In the genomic region with DNA sequence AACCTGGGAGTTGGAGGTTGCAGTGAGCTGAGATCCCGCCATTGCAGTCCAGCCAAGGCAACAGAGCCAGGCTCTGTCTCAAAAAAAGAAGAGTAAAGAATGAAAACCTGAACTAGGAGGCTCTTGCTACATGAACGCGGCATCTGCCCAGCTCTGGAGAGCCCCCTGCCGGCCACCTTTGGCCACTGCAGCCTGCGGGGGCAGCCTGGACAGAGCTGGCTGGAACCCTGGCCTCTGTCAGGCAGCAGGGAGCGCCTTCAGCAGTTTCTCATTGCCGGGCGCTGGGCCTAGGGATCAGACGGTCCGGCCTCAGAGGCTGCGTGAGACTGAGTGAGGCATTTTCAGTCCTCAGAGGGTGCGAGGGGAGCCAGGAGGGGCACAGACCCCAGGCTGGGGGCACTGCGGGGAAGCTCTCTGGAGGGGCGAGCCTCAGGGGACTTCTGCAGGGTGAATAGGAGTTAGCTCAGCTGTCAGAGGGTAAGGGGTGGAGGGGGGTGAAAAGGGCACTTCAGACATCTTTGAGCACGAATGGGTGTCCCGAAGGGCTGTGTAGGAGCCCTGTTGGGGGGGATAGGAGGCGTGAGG, we compare ENCODE assay signal across 8 cellular contexts. TPM values are rescaled to one million over a fixed set of nuclear protein-coding genes. Genes with fewer than 3 reads are reported as not detected.
DNase-seq lines count a peak whose midpoint lies in the region; ATAC-seq and TF ChIP-seq lines count a peak whose summit lies in the region.

No MANE protein-coding gene starts in this region.

- H2AK5ac ChIP-seq in mesenchymal stem cell (ENCODE audit: low read length, severe bottlenecking): peak overlapping the region; percentile 31

- peak overlapping the region; percentile 36 for H3K4me3 Mint-ChIP-seq in endodermal cell

- H3K27me3 ChIP-seq in endodermal cell (ENCODE audit: control insufficient read depth, insufficient read depth, low read length, poor library complexity, severe bottlenecking) (no peaks in the 10 kb centered on the region), mesenchymal stem cell (ENCODE audit: control insufficient read depth in 1 of 2, insufficient read depth in 1 of 2, low read length in 2 of 2) (peaks cover 2 to 74% of the 10 kb centered on the region in 2 experiments)

- DNase-seq in ELF-1 (ENCODE audit: low read depth, low spot score): peak; percentile 97
- peak; percentile 18 for DNase-seq in NCI-H82 treated with DMSO at 0.1 percent for 48 hours (lab: John Stamatoyannopoulos, UW; ENCODE audit: unreplicated experiment)
- DNase-seq in activated CD8-positive, alpha-beta memory T cell treated with anti-CD3 and anti-CD28 coated beads for 24 hours: peak; percentile 92
- DNase-seq in endodermal cell: peak; percentile 99
- DNase-seq in mesenchymal stem cell: peak; percentile 64
- peak; percentile 47 to 48 for DNase-seq in stimulated activated CD8-positive, alpha-beta memory T cell treated with anti-CD3 and anti-CD28 coated beads, Interleukin-2, amount 100 ng/mL, for 1 hour (ENCODE audit: low read depth in 2 of 2)

- H4K91ac ChIP-seq in mesenchymal stem cell (ENCODE audit: low read length): no peak overlapping the region

- no peak overlapping the region for H3K27ac ChIP-seq in endodermal cell (ENCODE audit: low read depth, low read length)
- no peak overlapping the region for H3K27ac ChIP-seq in mesenchymal stem cell (ENCODE audit: low read length, poor library complexity, severe bottlenecking)

- peaks cover 18% of the 10 kb centered on the region for H3K4me1 Mint-ChIP-seq in endodermal cell

- no peak overlapping the region for H3K4ac ChIP-seq in mesenchymal stem cell (ENCODE audit: low read depth in 1 of 2, low read length in 2 of 2)

- peak overlapping the region; percentile 67 for H3K4me3 ChIP-seq in endodermal cell (ENCODE audit: low read length)
- H3K4me3 ChIP-seq in mesenchymal stem cell (ENCODE audit: insufficient read depth in 1 of 2, low read depth in 1 of 2, low read length in 2 of 2): no peak overlapping the region

- no peak overlapping the region for H2AFZ ChIP-seq in mesenchymal stem cell (ENCODE audit: low read depth, low read length)

- H3K9me3 ChIP-seq in endodermal cell (ENCODE audit: control insufficient read depth, low read length) (no peaks in the 10 kb centered on the region), mesenchymal stem cell (ENCODE audit: control insufficient read depth, low read length) (no peaks in the 10 kb centered on the region)

- no peaks in the 10 kb centered on the region for H3K4me1 ChIP-seq in endodermal cell (ENCODE audit: control insufficient read depth, insufficient read depth, low read length)
- H3K4me1 ChIP-seq in mesenchymal stem cell (ENCODE audit: control insufficient read depth, insufficient read depth, low read depth, low read length): peaks cover 62% of the 10 kb centered on the region

- ATAC-seq in HG02938 (IDR thresholded peaks at IDR 0.05; ENCODE audit: unreplicated experiment) (peak; percentile 48), GM21529 (IDR thresholded peaks at IDR 0.05; ENCODE audit: unreplicated experiment) (no peak)

- H3K9me3 Mint-ChIP-seq in endodermal cell: no peaks in the 10 kb centered on the region

- H3K27me3 Mint-ChIP-seq in endodermal cell (ENCODE audit: insufficient read depth): peaks cover 36% of the 10 kb centered on the region

- H3K36me3 ChIP-seq in endodermal cell (ENCODE audit: control insufficient read depth, insufficient read depth, low read length) (no peaks in the 10 kb centered on the region), mesenchymal stem cell (ENCODE audit: control insufficient read depth in 1 of 2, insufficient read depth in 2 of 2, low read depth in 1 of 2, low read length in 2 of 2) (no peaks in the 10 kb centered on the region)

- H3K4me2 ChIP-seq in mesenchymal stem cell (ENCODE audit: low read length, poor library complexity, severe bottlenecking): no peak overlapping the region

- H3K14ac ChIP-seq in mesenchymal stem cell (ENCODE audit: low read length in 2 of 2): no peak overlapping the region

- no peak overlapping the region for H3K23ac ChIP-seq in mesenchymal stem cell (ENCODE audit: low read length in 2 of 2)

- H2BK12ac ChIP-seq in mesenchymal stem cell (ENCODE audit: low read length in 2 of 2): no peak overlapping the region

- peak overlapping the region; percentile 12 for H4K8ac ChIP-seq in mesenchymal stem cell (ENCODE audit: low read length)

- H3K79me1 ChIP-seq in mesenchymal stem cell (replicated peaks; ENCODE audit: low read length, poor library complexity, severe bottlenecking): no peaks in the 10 kb centered on the region

- H3K9ac ChIP-seq in endodermal cell (ENCODE audit: extremely low read depth, low read length, poor library complexity, severe bottlenecking) (peak overlapping the region; percentile 47), mesenchymal stem cell (ENCODE audit: low read length) (no peak overlapping the region)

- peak; percentile 100 for TF ChIP-seq CTCF in endodermal cell (conservative IDR thresholded peaks at IDR 0.05)

- no peak overlapping the region for H2BK120ac ChIP-seq in mesenchymal stem cell (ENCODE audit: low read depth, low read length)

- peak overlapping the region; percentile 61 for H2BK5ac ChIP-seq in mesenchymal stem cell (ENCODE audit: low read depth, low read length, poor library complexity, severe bottlenecking)

- no peaks in the 10 kb centered on the region for H3K36me3 Mint-ChIP-seq in endodermal cell (ENCODE audit: low read depth)

- H2BK15ac ChIP-seq in mesenchymal stem cell (ENCODE audit: low read depth, poor library complexity, severe bottlenecking): peak overlapping the region; percentile 73

- 2 to 4% methylated on average over 13 to 17 of the region's 17 CpGs for WGBS in endodermal cell (ENCODE audit: insufficient coverage in 1 of 2, insufficient read length in 1 of 2), 2 experiments
- 6% methylated on average over 17 of the region's 17 CpGs for WGBS in mesenchymal stem cell

- H3K27ac Mint-ChIP-seq in endodermal cell: peak overlapping the region; percentile 49

- H3K18ac ChIP-seq in mesenchymal stem cell (ENCODE audit: low read depth in 1 of 2, low read length in 2 of 2): no peak overlapping the region

RNA-seq across cellular contexts. Expression of a gene that starts 17.5 kb away (rescaled TPM):
- 1 to 10 TPM in 1 of 2 donors, under 1 TPM in 1; 0.38 to 1.3 TPM for total RNA-seq in endodermal cell
- 0.46 TPM for polyA plus RNA-seq in endodermal cell (2013, experiment 1 of 2)
- polyA plus RNA-seq in endodermal cell (2013, experiment 2 of 2): 1.0 TPM
- not detected for polyA plus RNA-seq in mesenchymal stem cell (2013, experiment 1 of 2)
- polyA plus RNA-seq in mesenchymal stem cell (2013, experiment 2 of 2): not detected

RNA-seq across cellular contexts. Expression of a gene that starts 38.9 kb away (rescaled TPM):
- under 1 TPM in 1 of 2 donors, not detected in 1; 0.46 TPM for total RNA-seq in endodermal cell
- 0.93 TPM for polyA plus RNA-seq in endodermal cell (2013, experiment 1 of 2)
- polyA plus RNA-seq in endodermal cell (2013, experiment 2 of 2): 0.50 TPM
- 0.10 TPM for polyA plus RNA-seq in mesenchymal stem cell (2013, experiment 1 of 2)
- polyA plus RNA-seq in mesenchymal stem cell (2013, experiment 2 of 2): 0.01 TPM

RNA-seq across cellular contexts. Expression of a gene that starts 51.6 kb away (rescaled TPM):
- total RNA-seq in endodermal cell: 100 to 1,000 TPM; 111 to 129 TPM
- 89.0 TPM for polyA plus RNA-seq in endodermal cell (2013, experiment 1 of 2)
- polyA plus RNA-seq in endodermal cell (2013, experiment 2 of 2): 75.9 TPM
- 119 TPM for polyA plus RNA-seq in mesenchymal stem cell (2013, experiment 1 of 2)
- 122 TPM for polyA plus RNA-seq in mesenchymal stem cell (2013, experiment 2 of 2)

Comparison
In these comparisons a context has a peak if more than half of its experiments do, and no peak if none do; other contexts are left out.
1. DNase-seq: peak in every context shown above with its lines; median percentile 99 in endodermal cell; 97 in ELF-1; 92 in activated CD8-positive, alpha-beta memory T cell treated with anti-CD3 and anti-CD28 coated beads for 24 hours; 64 in mesenchymal stem cell; 48 in stimulated activated CD8-positive, alpha-beta memory T cell treated with anti-CD3 and anti-CD28 coated beads, Interleukin-2, amount 100 ng/mL, for 1 hour; 18 in NCI-H82 treated with DMSO at 0.1 percent for 48 hours.